ENCODE assay signal across 17 cellular contexts in the genomic region with DNA sequence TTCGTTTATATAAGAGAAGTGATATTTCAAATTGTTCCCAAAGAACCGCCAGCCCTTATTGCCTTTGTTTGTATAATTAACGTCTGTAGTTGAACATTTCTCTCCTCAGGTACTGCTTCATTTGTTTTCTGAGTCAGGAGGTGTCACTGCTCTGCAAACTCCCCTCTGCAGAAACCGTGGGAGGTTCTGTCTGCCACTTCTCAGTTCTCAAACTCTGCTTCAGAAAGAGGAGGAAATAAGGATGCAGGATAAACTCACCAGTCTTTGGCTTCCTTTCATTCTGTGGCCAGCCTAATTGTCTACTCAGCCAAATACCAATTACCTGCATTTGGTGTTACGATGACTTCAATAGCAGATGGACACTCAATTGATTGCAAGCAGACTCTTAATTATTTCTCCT.
DNase-seq lines count a peak whose midpoint lies in the region.
"Had no signal": no experiment of that assay in that cellular context is flagged by ENCODE, and none has a peak within 500 bp of the region (broad histone marks: within the 10 kb centered on the region; RNA-seq: fewer than 3 reads in every experiment).

No MANE protein-coding gene starts in this region.

- H3K79me1 ChIP-seq in mesendoderm (ENCODE audit: low read length), result no peaks in the 10 kb centered on the region

- H3K27me3 ChIP-seq in mesendoderm (ENCODE audit: insufficient read depth, low read length, poor library complexity), result no peaks in the 10 kb centered on the region

- no peak overlapping the region for H3K56ac ChIP-seq in mesendoderm (ENCODE audit: low read length)

- H3K4me1 ChIP-seq in mesendoderm (ENCODE audit: control insufficient read depth, low read depth, low read length), result peaks cover 14% of the 10 kb centered on the region

- WGBS in mesendoderm (ENCODE audit: extremely low coverage, insufficient coverage, low lambda C conversion rate), result no CpG with 5 or more reads among the region's 5 CpGs

- no peak overlapping the region for H3K4ac ChIP-seq in mesendoderm (ENCODE audit: low read depth, low read length)

- no peak overlapping the region for H4K5ac ChIP-seq in mesendoderm (ENCODE audit: low read length)

- no peak overlapping the region for H2BK15ac ChIP-seq in mesendoderm (replicated peaks; ENCODE audit: low read depth)

- H3K23ac ChIP-seq in mesendoderm (ENCODE audit: low read length), result no peak overlapping the region

- H3K36me3 ChIP-seq in mesendoderm (ENCODE audit: control insufficient read depth, insufficient read depth, low read length), result no peaks in the 10 kb centered on the region
- H3K36me3 ChIP-seq: MG63 had no signal

- no peak overlapping the region for H3K9ac ChIP-seq in mesendoderm (ENCODE audit: low read length)

- no peak overlapping the region for H2BK5ac ChIP-seq in mesendoderm (ENCODE audit: low read length)

- H3K27ac ChIP-seq in mesendoderm (ENCODE audit: low read depth, low read length), result peak overlapping the region; percentile 46
- H3K27ac ChIP-seq: C4-2B had no signal

- H3K4me2 ChIP-seq in mesendoderm (ENCODE audit: low read length), result no peak overlapping the region

- no peak overlapping the region for H3K18ac ChIP-seq in mesendoderm (ENCODE audit: low read length)

- no peak overlapping the region for H2AK5ac ChIP-seq in mesendoderm (ENCODE audit: low read length)

- H2BK120ac ChIP-seq in mesendoderm (ENCODE audit: low read depth, low read length), result no peak overlapping the region

- no peak overlapping the region for H4K8ac ChIP-seq in mesendoderm (ENCODE audit: low read depth, low read length)

- DNase-seq in CD1c-positive myeloid dendritic cell (ENCODE audit: extremely low spot score), result peak; percentile 8
- peak; percentile 86 for DNase-seq in NCI-H146 treated with DMSO at 0.1 percent for 48 hours (lab: John Stamatoyannopoulos, UW; ENCODE audit: unreplicated experiment)
- DNase-seq in cerebellar cortex (ENCODE audit: low spot score), result peak; percentile 41
- DNase-seq in mesendoderm, result peak; percentile 60
- DNase-seq in OCI-M2 (lab: John Stamatoyannopoulos, UW; ENCODE audit: unreplicated experiment), result no peak
- no peak for DNase-seq in DMS 273 (lab: John Stamatoyannopoulos, UW; ENCODE audit: unreplicated experiment)
- no peak for DNase-seq in stimulated activated CD4-positive, alpha-beta T cell treated with anti-CD3 and anti-CD28 coated beads, Interleukin-4, amount 100 ng/mL, for 24 hours
- DNase-seq: EL, MG63, NCI-H1092 treated with DMSO at 0.1 percent for 48 hours, NCI-H1694 treated with DMSO at 0.1 percent for 48 hours, NCI-H2227 treated with DMSO at 0.1 percent for 48 hours, NCI-H510A treated with DMSO at 0.1 percent for 48 hours, PC-3, Right ventricle myocardium superior had no signal

- no peak overlapping the region for H3K4me3 ChIP-seq in mesendoderm (ENCODE audit: low read length)
- H3K4me3 ChIP-seq: K562, MG63 had no signal

- no peaks in the 10 kb centered on the region for H3K79me2 ChIP-seq in mesendoderm (ENCODE audit: control insufficient read depth, insufficient read depth, low read length)

Comparison
In these comparisons a context has a peak if more than half of its experiments do, and no peak if none do; other contexts are left out.
1. DNase-seq: peak in CD1c-positive myeloid dendritic cell (single experiment), NCI-H146 treated with DMSO at 0.1 percent for 48 hours (single experiment), cerebellar cortex (single experiment) and mesendoderm (single experiment); none in OCI-M2 (single experiment), DMS 273 (single experiment) and stimulated activated CD4-positive, alpha-beta T cell treated with anti-CD3 and anti-CD28 coated beads, Interleukin-4, amount 100 ng/mL, for 24 hours (single experiment).